ENCODE assay signal across 9 cellular contexts in genomic region chr12:49331360-49332222, GRCh38. TPM values are rescaled to one million over a fixed set of nuclear protein-coding genes. Genes with fewer than 3 reads are reported as not detected.
DNase-seq lines count a peak whose midpoint lies in the region; ATAC-seq and TF ChIP-seq lines count a peak whose summit lies in the region.
"Had no signal": no experiment of that assay in that cellular context is flagged by ENCODE, and none has a peak within 500 bp of the region (broad histone marks: within the 10 kb centered on the region; RNA-seq: fewer than 3 reads in every experiment).

No MANE protein-coding gene starts in this region.

- H3K27me3 ChIP-seq in GM06990 (replicated peaks; ENCODE audit: control insufficient read depth, insufficient read depth, low read length): no peaks in the 10 kb centered on the region; the same call in 1 of the 2 replicates
- peaks cover 28% of the 10 kb centered on the region for H3K27me3 ChIP-seq in colonic mucosa
- H3K27me3 ChIP-seq in right lobe of liver: peaks cover 0 to 17% of the 10 kb centered on the region in 2 donors
- H3K27me3 ChIP-seq in tibial artery: peaks cover 5 to 57% of the 10 kb centered on the region in 2 donors

- H3K36me3 ChIP-seq in GM06990 (ENCODE audit: control insufficient read depth, insufficient read depth, low read length) (peaks cover 20% of the 10 kb centered on the region), colonic mucosa (no peaks in the 10 kb centered on the region), right lobe of liver (no peaks in the 10 kb centered on the region), tibial artery (no peaks in the 10 kb centered on the region)

- H3K9me3 ChIP-seq in colonic mucosa (no peaks in the 10 kb centered on the region), right lobe of liver (no peaks in the 10 kb centered on the region), tibial artery (no peaks in the 10 kb centered on the region)

- DNase-seq in A172 (ENCODE audit: low spot score) (peak; percentile 71), GM06990 (ENCODE audit: extremely low read depth, insufficient read length) (no peak), NOMO-1 (lab: John Stamatoyannopoulos, UW; ENCODE audit: unreplicated experiment in 2 of 2) (peak; percentile 89 to 93), colonic mucosa (peak; percentile 70), right lobe of liver (peak; percentile 70 to 74 (median 70)), tibial artery (peak; percentile 71 to 81)
- no peak for DNase-seq in activated CD4-positive, alpha-beta T cell treated with anti-CD3 and anti-CD28 coated beads, Interleukin-2, amount 50 U/mL, for 48 hours

- H3K4me3 ChIP-seq in GM06990 (replicated peaks; ENCODE audit: low read depth, low read length) (no peak overlapping the region), colonic mucosa (no peak overlapping the region), right lobe of liver (no peak overlapping the region), tibial artery (no peak overlapping the region)

- intact Hi-C loops in colonic mucosa (cut with DNase I) (no loop called here), right lobe of liver (cut with DNase I) (loop anchor here in 1 of 2 donors (10.0 kb wide), 1 partner anchor 183 kb away; no protein-coding TSS in a partner anchor), tibial artery (cut with DNase I; ENCODE audit: low total_unique reads) (no loop called here)

- ATAC-seq in right lobe of liver (peak; percentile 95 to 99 (median 96)), HG03432 (IDR thresholded peaks at IDR 0.05; ENCODE audit: unreplicated experiment) (no peak)

- TF ChIP-seq CTCF in GM06990 (IDR thresholded peaks at IDR 0.05; ENCODE audit: insufficient read depth, low read length, poor library complexity, severe bottlenecking): peak; percentile 60
- TF ChIP-seq CTCF in colonic mucosa (IDR thresholded peaks at IDR 0.05): peak; percentile 66
- TF ChIP-seq CTCF in right lobe of liver (IDR thresholded peaks at IDR 0.05): peak; percentile 80 to 89 (median 85)
- peak; percentile 75 to 78 for TF ChIP-seq CTCF in tibial artery (IDR thresholded peaks at IDR 0.05)

- no peak for TF ChIP-seq POLR2A in right lobe of liver (IDR thresholded peaks at IDR 0.05)

- H3K27ac ChIP-seq in colonic mucosa (no peak overlapping the region), right lobe of liver (no peak overlapping the region), tibial artery (no peak overlapping the region)
- H3K27ac ChIP-seq: epithelial cell of prostate had no signal

- no peak overlapping the region for H3K9ac ChIP-seq in colonic mucosa (ENCODE audit: low read depth in 2 of 2, low read length in 2 of 2)

- WGBS in right lobe of liver (ENCODE audit: insufficient coverage, low coverage, low lambda C conversion rate, missing lambda C conversion rate): 40% methylated on average over 8 of the region's 11 CpGs

- H3K4me1 ChIP-seq in colonic mucosa: peaks cover 3% of the 10 kb centered on the region
- peaks cover 0 to 4% (median 0%) of the 10 kb centered on the region in 4 donors for H3K4me1 ChIP-seq in right lobe of liver
- H3K4me1 ChIP-seq in tibial artery: peaks cover 0 to 23% (median 7%) of the 10 kb centered on the region in 4 donors

RNA-seq across cellular contexts. Expression of gene C1QL4, which starts 5.4 kb away (rescaled TPM):
- total RNA-seq in A172 (2014; rRNA removed; shearing (Covaris generic)): 2.3 and 4.4 TPM in 2 replicates
- total RNA-seq in colonic mucosa: not detected
- total RNA-seq in right lobe of liver: not detected

RNA-seq across cellular contexts. Expression of gene TROAP, which starts 8.5 kb away (rescaled TPM):
- 38.2 and 45.4 TPM in 2 replicates for total RNA-seq in A172 (2014; rRNA removed; shearing (Covaris generic))
- total RNA-seq in colonic mucosa (10 to 100 TPM; 11.8 to 51.8 TPM), right lobe of liver (1 to 10 TPM in 2 of 6 experiments, under 1 TPM in 4; 0.24 to 2.6 (median 0.93) TPM)

RNA-seq across cellular contexts. Expression of gene DNAJC22, which starts 15.1 kb away (rescaled TPM):
- 12.6 and 13.1 TPM in 2 replicates for total RNA-seq in A172 (2014; rRNA removed; shearing (Covaris generic))
- total RNA-seq in colonic mucosa (10 to 100 TPM; 29.0 to 34.2 TPM), right lobe of liver (10 to 100 TPM; 36.5 to 49.1 (median 43.7) TPM)

RNA-seq across cellular contexts. Expression of gene SPATS2, which starts 35.7 kb away (rescaled TPM):
- 23.8 and 30.6 TPM in 2 replicates for total RNA-seq in A172 (2014; rRNA removed; shearing (Covaris generic))
- 10 to 100 TPM; 17.2 to 21.9 TPM for total RNA-seq in colonic mucosa
- total RNA-seq in right lobe of liver: 1 to 10 TPM; 3.2 to 6.1 (median 4.4) TPM

RNA-seq across cellular contexts. Expression of gene PRPH, which starts 36.6 kb away (rescaled TPM):
- 4.6 and 6.9 TPM in 2 replicates for total RNA-seq in A172 (2014; rRNA removed; shearing (Covaris generic))
- total RNA-seq in colonic mucosa: 10 to 100 TPM in 1 of 2 donors, 1 to 10 TPM in 1; 3.9 to 21.9 TPM
- not detected for total RNA-seq in right lobe of liver

Comparison
In these comparisons a context has a peak if more than half of its experiments do, and no peak if none do; other contexts are left out.
1. DNase-seq: peak in A172 (single experiment), NOMO-1 (2 of 2), colonic mucosa (single experiment), right lobe of liver (3 of 3) and tibial artery (2 of 2); none in GM06990 (single experiment) and activated CD4-positive, alpha-beta T cell treated with anti-CD3 and anti-CD28 coated beads, Interleukin-2, amount 50 U/mL, for 48 hours (0 of 2).
2. Peak in every context shown above with its lines, with median percentiles within 50 percentile points of each other: CTCF ChIP-seq.